1 cellular context compared by ENCODE assay signal in the genomic region with DNA sequence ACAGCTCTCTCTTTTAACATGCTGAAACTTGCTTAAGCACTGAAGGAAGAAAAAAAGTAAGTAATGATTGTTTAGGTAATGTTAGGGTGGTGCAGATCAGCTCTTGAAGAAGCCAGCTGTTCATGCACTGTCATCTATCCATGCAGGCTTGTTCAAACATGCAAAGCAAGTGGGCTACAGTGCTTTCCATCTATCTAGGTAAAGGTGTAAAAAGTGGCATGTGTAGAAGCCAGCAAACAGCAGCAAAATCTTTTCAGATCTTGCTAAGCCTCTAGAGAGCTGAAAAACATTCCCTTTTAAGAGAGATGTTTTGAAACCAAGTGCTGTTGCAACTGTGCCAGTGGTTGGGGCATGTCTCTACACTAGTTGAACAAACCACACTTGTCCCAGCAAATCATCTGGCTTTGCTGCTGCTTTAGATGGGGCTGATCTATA.
TF ChIP-seq lines count a peak whose summit lies in the region.

No MANE protein-coding gene starts in this region.

TF ChIP-seq in WTC11, 78 proteins besides CTCF, POLR2A, EP300 and RAD21 (continued from another document):
- TF ChIP-seq, protein P1, sequence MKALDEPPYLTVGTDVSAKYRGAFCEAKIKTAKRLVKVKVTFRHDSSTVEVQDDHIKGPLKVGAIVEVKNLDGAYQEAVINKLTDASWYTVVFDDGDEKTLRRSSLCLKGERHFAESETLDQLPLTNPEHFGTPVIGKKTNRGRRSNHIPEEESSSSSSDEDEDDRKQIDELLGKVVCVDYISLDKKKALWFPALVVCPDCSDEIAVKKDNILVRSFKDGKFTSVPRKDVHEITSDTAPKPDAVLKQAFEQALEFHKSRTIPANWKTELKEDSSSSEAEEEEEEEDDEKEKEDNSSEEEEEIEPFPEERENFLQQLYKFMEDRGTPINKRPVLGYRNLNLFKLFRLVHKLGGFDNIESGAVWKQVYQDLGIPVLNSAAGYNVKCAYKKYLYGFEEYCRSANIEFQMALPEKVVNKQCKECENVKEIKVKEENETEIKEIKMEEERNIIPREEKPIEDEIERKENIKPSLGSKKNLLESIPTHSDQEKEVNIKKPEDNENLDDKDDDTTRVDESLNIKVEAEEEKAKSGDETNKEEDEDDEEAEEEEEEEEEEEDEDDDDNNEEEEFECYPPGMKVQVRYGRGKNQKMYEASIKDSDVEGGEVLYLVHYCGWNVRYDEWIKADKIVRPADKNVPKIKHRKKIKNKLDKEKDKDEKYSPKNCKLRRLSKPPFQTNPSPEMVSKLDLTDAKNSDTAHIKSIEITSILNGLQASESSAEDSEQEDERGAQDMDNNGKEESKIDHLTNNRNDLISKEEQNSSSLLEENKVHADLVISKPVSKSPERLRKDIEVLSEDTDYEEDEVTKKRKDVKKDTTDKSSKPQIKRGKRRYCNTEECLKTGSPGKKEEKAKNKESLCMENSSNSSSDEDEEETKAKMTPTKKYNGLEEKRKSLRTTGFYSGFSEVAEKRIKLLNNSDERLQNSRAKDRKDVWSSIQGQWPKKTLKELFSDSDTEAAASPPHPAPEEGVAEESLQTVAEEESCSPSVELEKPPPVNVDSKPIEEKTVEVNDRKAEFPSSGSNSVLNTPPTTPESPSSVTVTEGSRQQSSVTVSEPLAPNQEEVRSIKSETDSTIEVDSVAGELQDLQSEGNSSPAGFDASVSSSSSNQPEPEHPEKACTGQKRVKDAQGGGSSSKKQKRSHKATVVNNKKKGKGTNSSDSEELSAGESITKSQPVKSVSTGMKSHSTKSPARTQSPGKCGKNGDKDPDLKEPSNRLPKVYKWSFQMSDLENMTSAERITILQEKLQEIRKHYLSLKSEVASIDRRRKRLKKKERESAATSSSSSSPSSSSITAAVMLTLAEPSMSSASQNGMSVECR (CRISPR knock-in tag; IDR thresholded peaks at IDR 0.05; ENCODE audit: borderline replicate concordance), result no peak
- TF ChIP-seq, protein P2, sequence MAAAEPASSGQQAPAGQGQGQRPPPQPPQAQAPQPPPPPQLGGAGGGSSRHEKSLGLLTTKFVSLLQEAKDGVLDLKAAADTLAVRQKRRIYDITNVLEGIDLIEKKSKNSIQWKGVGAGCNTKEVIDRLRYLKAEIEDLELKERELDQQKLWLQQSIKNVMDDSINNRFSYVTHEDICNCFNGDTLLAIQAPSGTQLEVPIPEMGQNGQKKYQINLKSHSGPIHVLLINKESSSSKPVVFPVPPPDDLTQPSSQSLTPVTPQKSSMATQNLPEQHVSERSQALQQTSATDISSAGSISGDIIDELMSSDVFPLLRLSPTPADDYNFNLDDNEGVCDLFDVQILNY (CRISPR knock-in tag; IDR thresholded peaks at IDR 0.05), result no peak
- no peak for TF ChIP-seq ELF4 (CRISPR knock-in tag; IDR thresholded peaks at IDR 0.05; ENCODE audit: low read depth)
- TF ChIP-seq, protein P3, sequence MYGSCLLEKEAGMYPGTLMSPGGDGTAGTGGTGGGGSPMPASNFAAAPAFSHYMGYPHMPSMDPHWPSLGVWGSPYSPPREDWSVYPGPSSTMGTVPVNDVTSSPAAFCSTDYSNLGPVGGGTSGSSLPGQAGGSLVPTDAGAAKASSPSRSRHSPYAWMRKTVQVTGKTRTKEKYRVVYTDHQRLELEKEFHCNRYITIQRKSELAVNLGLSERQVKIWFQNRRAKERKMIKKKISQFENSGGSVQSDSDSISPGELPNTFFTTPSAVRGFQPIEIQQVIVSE (CRISPR knock-in tag; IDR thresholded peaks at IDR 0.05; ENCODE audit: borderline replicate concordance), result no peak
- TF ChIP-seq PRRX2 (CRISPR knock-in tag; IDR thresholded peaks at IDR 0.05), result no peak
